In genomic region chr11:71459076-71459766, GRCh38 we compare ENCODE assay signal across 12 cellular contexts.
"Had no signal": no experiment of that assay in that cellular context is flagged by ENCODE, and none has a peak within 500 bp of the region (broad histone marks: within the 10 kb centered on the region; RNA-seq: fewer than 3 reads in every experiment).

No MANE protein-coding gene starts in this region.

- H3K4me3 ChIP-seq: ascending aorta, breast epithelium, pancreas, skin epidermis, stomach, testis, upper lobe of right lung had no signal

- H3K4me1 ChIP-seq: breast epithelium had no signal

- H3K27me3 ChIP-seq: ascending aorta, breast epithelium, pancreas, stomach, testis, upper lobe of right lung had no signal

- ATAC-seq: activated CD4-positive, CD25-positive, alpha-beta regulatory T cell treated with anti-CD3 and anti-CD28 coated beads, Interleukin-2, amount 50 U/mL, for 24 hours; activated T-helper 17 cell treated with anti-CD3 and anti-CD28 coated beads, Interleukin-2, amount 50 U/mL, for 72 hours; pancreas; upper lobe of right lung had no signal

- DNase-seq: activated naive CD4-positive, alpha-beta T cell treated with Interleukin-2 at 50 U/mL for 16 hours; hypothalamus; stomach; T-helper 9 cell; testis; upper lobe of right lung had no signal

- H3K27ac Mint-ChIP-seq: activated T-helper 17 cell treated with anti-CD3 and anti-CD28 coated beads, Interleukin-2, amount 50 U/mL, for 72 hours had no signal

- H3K27me3 Mint-ChIP-seq: activated T-helper 17 cell treated with anti-CD3 and anti-CD28 coated beads, Interleukin-2, amount 50 U/mL, for 72 hours had no signal

- H3K27ac ChIP-seq: ascending aorta, breast epithelium, pancreas, stomach, testis, upper lobe of right lung had no signal

- H3K4me3 Mint-ChIP-seq: activated T-helper 17 cell treated with anti-CD3 and anti-CD28 coated beads, Interleukin-2, amount 50 U/mL, for 72 hours had no signal

- H3K9me3 Mint-ChIP-seq: activated T-helper 17 cell treated with anti-CD3 and anti-CD28 coated beads, Interleukin-2, amount 50 U/mL, for 72 hours had no signal

- FAIRE-seq: pancreas had no signal

- H3K9me3 ChIP-seq: ascending aorta, breast epithelium, pancreas, stomach, testis, upper lobe of right lung had no signal
